ENCODE assay signal across 13 cellular contexts in the genomic region with DNA sequence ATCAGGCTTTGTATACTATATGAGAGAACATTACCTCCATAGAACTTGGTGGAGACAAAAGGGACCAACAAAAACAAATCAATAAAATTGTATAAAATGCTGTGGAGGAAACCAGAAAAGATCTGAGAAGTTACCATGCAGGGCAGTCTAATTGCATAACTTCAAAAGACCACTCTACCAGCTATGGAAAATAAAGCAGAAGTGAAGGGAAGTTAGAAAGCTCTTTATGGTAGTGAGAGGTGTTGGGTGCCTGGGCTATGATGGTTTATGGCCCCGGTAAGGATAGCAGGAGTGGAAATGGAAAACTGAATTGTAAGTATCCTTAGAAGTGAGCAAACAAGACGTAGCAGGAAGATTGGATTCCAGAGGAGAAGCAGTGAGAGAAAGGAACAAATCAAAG. TPM values are rescaled to one million over a fixed set of nuclear protein-coding genes. Genes with fewer than 3 reads are reported as not detected.
DNase-seq lines count a peak whose midpoint lies in the region; ATAC-seq and TF ChIP-seq lines count a peak whose summit lies in the region.
"Had no signal": no experiment of that assay in that cellular context is flagged by ENCODE, and none has a peak within 500 bp of the region (broad histone marks: within the 10 kb centered on the region; RNA-seq: fewer than 3 reads in every experiment).

No MANE protein-coding gene starts in this region.

- H3K9me3 Mint-ChIP-seq in CD4-positive, alpha-beta memory T cell = no peaks in the 10 kb centered on the region
- no peaks in the 10 kb centered on the region for H3K9me3 Mint-ChIP-seq in T-cell
- no peaks in the 10 kb centered on the region for H3K9me3 Mint-ChIP-seq in naive thymus-derived CD4-positive, alpha-beta T cell

- no peak overlapping the region for H2AFZ ChIP-seq in HCT116 (ENCODE audit: low read depth, low read length, poor library complexity, severe bottlenecking)

- TF ChIP-seq CTCF in HCT116 (IDR thresholded peaks at IDR 0.05 in 2 of 3, conservative IDR thresholded peaks at IDR 0.05 in 1 of 3; ENCODE audit: borderline replicate concordance in 1 of 3, insufficient read depth in 1 of 3, low read depth in 2 of 3, low read length in 2 of 3) (no peak), left ventricle myocardium inferior (IDR thresholded peaks at IDR 0.05; ENCODE audit: borderline replicate concordance) (no peak)

- H3K9me3 ChIP-seq in CD4-positive, alpha-beta memory T cell (ENCODE audit: control insufficient read depth in 1 of 2, low read length in 2 of 2) = no peaks in the 10 kb centered on the region
- no peaks in the 10 kb centered on the region for H3K9me3 ChIP-seq in HCT116 (ENCODE audit: control insufficient read depth in 1 of 2, insufficient read depth in 1 of 2, low read depth in 1 of 2, low read length in 2 of 2)
- no peaks in the 10 kb centered on the region for H3K9me3 ChIP-seq in naive thymus-derived CD4-positive, alpha-beta T cell (ENCODE audit: control insufficient read depth in 2 of 3, low read length in 3 of 3)
- H3K9me3 ChIP-seq in left ventricle myocardium inferior (replicated peaks) = no peaks in the 10 kb centered on the region
- H3K9me3 ChIP-seq: SJSA1 had no signal

- BruUV-seq in HCT116 (replicated peaks; lab: Mats Ljungman, UMichigan) = TSS peak; percentile 30

- DNase-seq in CD4-positive, alpha-beta memory T cell = no peak
- DNase-seq in HCT116 (ENCODE audit: low read depth, low spot score) (no peak), T-cell (no peak), cerebellar cortex (ENCODE audit: low spot score) (no peak), A172 (ENCODE audit: low spot score) (no peak), HEK293T (ENCODE audit: extremely low spot score) (no peak), left ventricle myocardium inferior (no peak)
- DNase-seq in naive thymus-derived CD4-positive, alpha-beta T cell = no peak
- DNase-seq: activated CD4-positive, alpha-beta T cell treated with anti-CD3 and anti-CD28 coated beads for 1 hour; NCI-H1417 had no signal

- peak overlapping the region; percentile 4 to 80 (median 64) for H3K4me3 Mint-ChIP-seq in CD4-positive, alpha-beta memory T cell
- H3K4me3 Mint-ChIP-seq in T-cell = peak overlapping the region; percentile 42 to 95 (median 44)
- H3K4me3 Mint-ChIP-seq in naive thymus-derived CD4-positive, alpha-beta T cell = peak overlapping the region; percentile 27 to 97 (median 76)

- H4K20me1 ChIP-seq in HCT116 (ENCODE audit: insufficient read depth) = no peaks in the 10 kb centered on the region

- H3K4me1 Mint-ChIP-seq in CD4-positive, alpha-beta memory T cell = peaks cover 27 to 59% (median 40%) of the 10 kb centered on the region in 4 donors
- peaks cover 43 to 59% (median 50%) of the 10 kb centered on the region in 3 donors for H3K4me1 Mint-ChIP-seq in T-cell
- peaks cover 26 to 62% (median 49%) of the 10 kb centered on the region in 7 donors for H3K4me1 Mint-ChIP-seq in naive thymus-derived CD4-positive, alpha-beta T cell

- RAD21 ChIA-PET in HCT116 (lab: Charles Lee; ENCODE audit: low non-redundant PET in 1 of 2, low total read pairs in 2 of 2, uncharacterized antibody in 2 of 2, unreplicated experiment in 2 of 2) = no interaction called here

- H3K27ac ChIP-seq in CD4-positive, alpha-beta memory T cell (ENCODE audit: low read depth, low read length) = no peak overlapping the region
- H3K27ac ChIP-seq in HCT116 (ENCODE audit: low read depth, low read length) (no peak overlapping the region), left ventricle myocardium inferior (replicated peaks) (no peak overlapping the region)
- H3K27ac ChIP-seq in naive thymus-derived CD4-positive, alpha-beta T cell (ENCODE audit: low read depth, low read length) = no peak overlapping the region
- H3K27ac ChIP-seq: coronary artery, HL-60, SJSA1 had no signal

- CTCF ChIA-PET in CD4-positive, alpha-beta memory T cell (lab: Charles Lee; ENCODE audit: partially characterized antibody) = no interaction called here
- CTCF ChIA-PET in HCT116 (lab: Charles Lee) = interaction anchor here (1.5 kb wide), 1 partner anchor 9 kb away, joined by 3 read pairs; no protein-coding TSS in a partner anchor
- CTCF ChIA-PET in T-cell (lab: Charles Lee) = no interaction called here
- CTCF ChIA-PET in naive thymus-derived CD4-positive, alpha-beta T cell (lab: Charles Lee) = no interaction called here
- CTCF ChIA-PET in HEK293T (lab: Yijun Ruan, JAX) = interaction anchor here (1.7 kb wide), 1 partner anchor 247 kb away, joined by 6 read pairs; no protein-coding TSS in a partner anchor

- no peaks in the 10 kb centered on the region for H3K27me3 ChIP-seq in CD4-positive, alpha-beta memory T cell (ENCODE audit: insufficient read depth, low read length)
- H3K27me3 ChIP-seq in HCT116 (ENCODE audit: insufficient read depth, low read length) (no peaks in the 10 kb centered on the region), left ventricle myocardium inferior (ENCODE audit: low read depth) (no peaks in the 10 kb centered on the region)
- H3K27me3 ChIP-seq in naive thymus-derived CD4-positive, alpha-beta T cell (ENCODE audit: control insufficient read depth in 2 of 2, insufficient read depth in 2 of 2, low read length in 2 of 2) = no peaks in the 10 kb centered on the region
- H3K27me3 ChIP-seq: SJSA1 had no signal

- H3K4me2 ChIP-seq in HCT116 (ENCODE audit: low read length) = no peak overlapping the region

- H3K36me3 Mint-ChIP-seq in CD4-positive, alpha-beta memory T cell = peaks cover 27 to 44% of the 10 kb centered on the region in 2 donors
- H3K36me3 Mint-ChIP-seq in T-cell = peaks cover 33% of the 10 kb centered on the region
- peaks cover 17 to 38% (median 27%) of the 10 kb centered on the region in 5 donors for H3K36me3 Mint-ChIP-seq in naive thymus-derived CD4-positive, alpha-beta T cell

- no peak overlapping the region for H3K9ac ChIP-seq in HCT116 (ENCODE audit: low read length)

- H3K4me1 ChIP-seq in CD4-positive, alpha-beta memory T cell (ENCODE audit: insufficient read depth, low read length) = peaks cover 49% of the 10 kb centered on the region
- peaks cover 5 to 10% of the 10 kb centered on the region in 2 experiments; a peak in 2 of 4 replicates for H3K4me1 ChIP-seq in HCT116 (ENCODE audit: control insufficient read depth in 1 of 2, insufficient read depth in 2 of 2, low read length in 2 of 2)
- peaks cover 21 to 30% of the 10 kb centered on the region in 2 donors for H3K4me1 ChIP-seq in naive thymus-derived CD4-positive, alpha-beta T cell (ENCODE audit: control insufficient read depth in 2 of 2, insufficient read depth in 2 of 2, low read length in 2 of 2)
- H3K4me1 ChIP-seq in left ventricle myocardium inferior = peaks cover 58% of the 10 kb centered on the region

- peaks cover 55% of the 10 kb centered on the region for H3K79me2 ChIP-seq in HCT116 (ENCODE audit: insufficient read depth, low read length)

- POLR2A ChIA-PET in CD4-positive, alpha-beta memory T cell (lab: Charles Lee; ENCODE audit: partially characterized antibody) = no interaction called here
- POLR2A ChIA-PET in HCT116 (lab: Charles Lee) = no interaction called here
- POLR2A ChIA-PET in T-cell (lab: Charles Lee) = no interaction called here
- POLR2A ChIA-PET in naive thymus-derived CD4-positive, alpha-beta T cell (lab: Charles Lee) = no interaction called here
- POLR2A ChIA-PET in HEK293T (lab: Yijun Ruan, JAX) = no interaction called here

- no peak for ATAC-seq in HCT116
- ATAC-seq in T-cell (replicated peaks in 1 of 4) = no peak
- no peak for ATAC-seq in naive thymus-derived CD4-positive, alpha-beta T cell

- no peaks in the 10 kb centered on the region for H3K9me2 ChIP-seq in HCT116 (ENCODE audit: insufficient read depth)

- peak overlapping the region in 5 of 7 donors; percentile 18 to 96 (median 54) for H3K27ac Mint-ChIP-seq in CD4-positive, alpha-beta memory T cell
- H3K27ac Mint-ChIP-seq in T-cell = no peak overlapping the region
- peak overlapping the region in 1 of 9 donors; percentile 77 for H3K27ac Mint-ChIP-seq in naive thymus-derived CD4-positive, alpha-beta T cell

- H3K36me3 ChIP-seq in CD4-positive, alpha-beta memory T cell (ENCODE audit: insufficient read depth, low read length) = peaks cover 10% of the 10 kb centered on the region
- H3K36me3 ChIP-seq in HCT116 (ENCODE audit: control insufficient read depth in 1 of 2, insufficient read depth in 2 of 2, low read length in 2 of 2) (peaks cover 7 to 10% of the 10 kb centered on the region in 2 experiments; a peak in 2 of 4 replicates), left ventricle myocardium inferior (peaks cover 31% of the 10 kb centered on the region)
- H3K36me3 ChIP-seq in naive thymus-derived CD4-positive, alpha-beta T cell (ENCODE audit: control insufficient read depth in 2 of 3, insufficient read depth in 3 of 3, low read length in 3 of 3) = peaks cover 0 to 12% (median 9%) of the 10 kb centered on the region in 3 experiments

- no peak for TF ChIP-seq POLR2A in HCT116 (IDR thresholded peaks at IDR 0.05; ENCODE audit: borderline replicate concordance, extremely low read depth, insufficient read depth, insufficient read length)

- no peaks in the 10 kb centered on the region for H3K27me3 Mint-ChIP-seq in CD4-positive, alpha-beta memory T cell
- peaks cover 0 to 1% of the 10 kb centered on the region in 2 donors for H3K27me3 Mint-ChIP-seq in T-cell
- H3K27me3 Mint-ChIP-seq in naive thymus-derived CD4-positive, alpha-beta T cell = peaks cover 0 to 2% (median 0%) of the 10 kb centered on the region in 5 donors

- H3K4me3 ChIP-seq in CD4-positive, alpha-beta memory T cell (ENCODE audit: low read length in 2 of 2) = no peak overlapping the region
- H3K4me3 ChIP-seq in HCT116 (replicated peaks in 1 of 2; ENCODE audit: low read depth in 1 of 2, low read length in 2 of 2) (no peak overlapping the region), left ventricle myocardium inferior (no peak overlapping the region)
- H3K4me3 ChIP-seq in naive thymus-derived CD4-positive, alpha-beta T cell (ENCODE audit: low read length) = no peak overlapping the region
- H3K4me3 ChIP-seq: SJSA1 had no signal

- TF ChIP-seq RAD21 in HCT116 (IDR thresholded peaks at IDR 0.05; ENCODE audit: low read depth) = no peak

- intact Hi-C loops in CD4-positive, alpha-beta memory T cell (cut with micrococcal nuclease) = no loop called here
- intact Hi-C loops in HCT116 (cut with micrococcal nuclease) (no loop called here), left ventricle myocardium inferior (cut with micrococcal nuclease) (no loop called here)
- intact Hi-C loops in naive thymus-derived CD4-positive, alpha-beta T cell (cut with micrococcal nuclease) = no loop called here

TF ChIP-seq in HCT116, 20 proteins besides CTCF, POLR2A, EP300 and RAD21 (continues in another document):
- no peak for TF ChIP-seq CEBPB (IDR thresholded peaks at IDR 0.05; ENCODE audit: low read depth)

TF ChIP-seq in HEK293T, 16 proteins besides CTCF, POLR2A, EP300 and RAD21 (continues in another document):
- TF ChIP-seq NFRKB (IDR thresholded peaks at IDR 0.05) = no peak

RNA-seq across cellular contexts. Expression of gene TMEM184C, which starts 3.1 kb away (rescaled TPM):
- total RNA-seq in CD4-positive, alpha-beta memory T cell = 10 to 100 TPM; 28.8 to 31.5 TPM
- polyA plus RNA-seq in CD4-positive, alpha-beta memory T cell = 10 to 100 TPM; 13.7 to 27.6 TPM
- total RNA-seq in HCT116 (2021; ENCODE audit: unreplicated experiment) (24.6 TPM), T-cell (10 to 100 TPM; 13.2 to 27.2 (median 21.8) TPM), left ventricle myocardium inferior (24.7 TPM)
- polyA plus RNA-seq in HCT116 (2012) = 16.2 and 17.5 TPM in 2 replicates
- 10 to 100 TPM; 13.7 to 27.4 (median 19.0) TPM for total RNA-seq in naive thymus-derived CD4-positive, alpha-beta T cell
- polyA plus RNA-seq in naive thymus-derived CD4-positive, alpha-beta T cell = 10 to 100 TPM; 26.7 to 28.3 TPM
- 32.0 and 44.7 TPM in 2 replicates for total RNA-seq in A172 (2014; rRNA removed; shearing (Covaris generic))

Comparison
In these comparisons a context has a peak if more than half of its experiments do, and no peak if none do; other contexts are left out.
1. H3K27ac Mint-ChIP-seq: peak in CD4-positive, alpha-beta memory T cell (5 of 7); none in T-cell (0 of 2).
2. CTCF ChIA-PET loops: an anchor here in HCT116 (1.5 kb wide) and HEK293T (1.7 kb wide); none called in CD4-positive, alpha-beta memory T cell, T-cell and naive thymus-derived CD4-positive, alpha-beta T cell.
3. Peak in every context shown above with its lines, with median percentiles within 50 percentile points of each other: H3K4me3 Mint-ChIP-seq.